ENCODE assay signal across 8 cellular contexts in genomic region chr5:61768692-61769281, GRCh38.
DNase-seq lines count a peak whose midpoint lies in the region; ATAC-seq and TF ChIP-seq lines count a peak whose summit lies in the region.

No MANE protein-coding gene starts in this region.

- no peak overlapping the region for H3K4me3 ChIP-seq in AG10803 (ENCODE audit: low read length)
- H3K4me3 ChIP-seq in smooth muscle cell, result no peak overlapping the region
- no peak overlapping the region for H3K4me3 ChIP-seq in lower leg skin (ENCODE audit: low read depth, poor library complexity, severe bottlenecking)

- no peaks in the 10 kb centered on the region for H3F3A ChIP-seq in smooth muscle cell (ENCODE audit: low read depth)

- no peak overlapping the region for H2AFZ ChIP-seq in smooth muscle cell (ENCODE audit: low read depth)

- no peaks in the 10 kb centered on the region for H3K9me3 ChIP-seq in smooth muscle cell (replicated peaks; ENCODE audit: low read depth)

- intact Hi-C loops in lower leg skin (cut with DNase I; ENCODE audit: low total_unique reads), result no loop called here

- peak; percentile 98 for ATAC-seq in GM18861 (IDR thresholded peaks at IDR 0.05; ENCODE audit: unreplicated experiment)
- ATAC-seq in HG02884 (IDR thresholded peaks at IDR 0.05; ENCODE audit: unreplicated experiment), result peak; percentile 93

- no peaks in the 10 kb centered on the region for H3K4me1 ChIP-seq in smooth muscle cell (ENCODE audit: low read depth)

- H3K4me2 ChIP-seq in smooth muscle cell, result no peak overlapping the region

- H3K27ac ChIP-seq in smooth muscle cell (ENCODE audit: low read depth), result no peak overlapping the region

- H3K79me2 ChIP-seq in smooth muscle cell (ENCODE audit: low read depth), result no peaks in the 10 kb centered on the region

- no peaks in the 10 kb centered on the region for H3K36me3 ChIP-seq in smooth muscle cell (ENCODE audit: low read depth)

- H3K27me3 ChIP-seq in smooth muscle cell (ENCODE audit: low read depth), result peaks cover 14% of the 10 kb centered on the region

- no peak for TF ChIP-seq POLR2A in lower leg skin (IDR thresholded peaks at IDR 0.05)

- H4K20me1 ChIP-seq in smooth muscle cell (ENCODE audit: low read depth), result no peaks in the 10 kb centered on the region

- 74% methylated on average over 5 of the region's 5 CpGs for WGBS in smooth muscle cell (ENCODE audit: low lambda C conversion rate)
- WGBS in lower leg skin, 2 donors, result 89 to 92% methylated on average over 5 of the region's 5 CpGs

- no peak for DNase-seq in AG10803 (ENCODE audit: low read depth)
- DNase-seq in NCI-H2029 treated with DMSO at 0.1 percent for 48 hours (lab: John Stamatoyannopoulos, UW), result peak; percentile 18
- DNase-seq in dermis blood vessel endothelial cell, result peak; percentile 23
- no peak for DNase-seq in smooth muscle cell (lab: John Stamatoyannopoulos, UW; ENCODE audit: unreplicated experiment)
- DNase-seq in lower leg skin (ENCODE audit: low spot score in 2 of 2), result no peak
- no peak for DNase-seq in COR-L47 (lab: John Stamatoyannopoulos, UW)

- no peak overlapping the region for H3K9ac ChIP-seq in smooth muscle cell (ENCODE audit: low read depth)

- TF ChIP-seq CTCF in AG10803 (conservative IDR thresholded peaks at IDR 0.05; ENCODE audit: low read length) (peak; percentile 54), smooth muscle cell (IDR thresholded peaks at IDR 0.05; ENCODE audit: borderline replicate concordance, insufficient read depth, poor library complexity, severe bottlenecking) (peak; percentile 58), lower leg skin (IDR thresholded peaks at IDR 0.05) (no peak)

Comparison
In these comparisons a context has a peak if more than half of its experiments do, and no peak if none do; other contexts are left out.
1. DNase-seq: peak in NCI-H2029 treated with DMSO at 0.1 percent for 48 hours (single experiment) and dermis blood vessel endothelial cell (single experiment); none in AG10803 (single experiment), smooth muscle cell (single experiment), lower leg skin (0 of 2) and COR-L47 (single experiment).
2. CTCF ChIP-seq: peak in AG10803 (single experiment) and smooth muscle cell (single experiment); none in lower leg skin (0 of 3).